In the genomic region with DNA sequence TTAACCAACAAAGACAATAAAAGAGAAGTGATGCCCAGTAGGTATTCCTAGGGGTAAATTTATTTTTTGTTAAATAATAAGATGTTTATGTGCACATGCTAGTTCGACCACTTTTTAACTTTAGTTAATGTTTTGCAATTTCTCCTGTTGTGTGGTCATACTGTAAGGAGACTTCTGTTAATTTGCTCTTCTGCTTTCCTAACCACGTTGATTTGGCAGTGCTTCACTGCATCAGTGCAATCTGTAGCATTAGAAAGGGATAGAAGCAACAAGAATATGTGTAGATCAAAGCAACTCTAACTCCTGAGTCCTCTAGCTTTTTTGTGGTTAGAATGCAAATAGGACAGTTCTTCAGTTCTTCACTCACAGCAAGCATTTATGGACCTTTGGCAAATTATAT, we compare ENCODE assay signal across 31 cellular contexts. TPM values are rescaled to one million over a fixed set of nuclear protein-coding genes. Genes with fewer than 3 reads are reported as not detected.
DNase-seq lines count a peak whose midpoint lies in the region; ATAC-seq and TF ChIP-seq lines count a peak whose summit lies in the region.
"Had no signal": no experiment of that assay in that cellular context is flagged by ENCODE, and none has a peak within 500 bp of the region (broad histone marks: within the 10 kb centered on the region; RNA-seq: fewer than 3 reads in every experiment).

No MANE protein-coding gene starts in this region.

- no peak for ATAC-seq in activated CD8-positive, alpha-beta T cell treated with anti-CD3 and anti-CD28 coated beads for 36 hours
- ATAC-seq: activated CD4-positive, alpha-beta T cell treated with anti-CD3 and anti-CD28 coated beads for 36 hours; activated naive CD4-positive, alpha-beta T cell treated with anti-CD3 and anti-CD28 coated beads, Interleukin-2, amount 50 U/mL, for 72 hours; activated T-helper 17 cell treated with anti-CD3 and anti-CD28 coated beads, Interleukin-2, amount 50 U/mL, for 72 hours; heart left ventricle; naive thymus-derived CD8-positive, alpha-beta T cell; right lobe of liver had no signal

- H3K4me3 ChIP-seq in NB4 (ENCODE audit: low read depth, low read length) (peak overlapping the region; percentile 55), neutrophil (ENCODE audit: low read depth in 1 of 2, low read length in 1 of 2) (peak overlapping the region; percentile 41 to 42), brain microvascular endothelial cell (ENCODE audit: low read depth, low read length) (no peak overlapping the region)
- H3K4me3 ChIP-seq: dorsolateral prefrontal cortex, esophagus muscularis mucosa, lung, prostate gland, right lobe of liver, spleen, thoracic aorta had no signal

- intact Hi-C loops in activated CD8-positive, alpha-beta T cell treated with anti-CD3 and anti-CD28 coated beads for 36 hours (cut with micrococcal nuclease) = no loop called here

- no peaks in the 10 kb centered on the region for H3K9me3 Mint-ChIP-seq in T-helper 2 cell treated with Interferon-gamma antibody and Interleukin-4, amounts not matched to agents 5 μg/mL and 100 μg/mL, for 36 hours
- H3K9me3 Mint-ChIP-seq in activated CD8-positive, alpha-beta T cell treated with anti-CD3 and anti-CD28 coated beads for 36 hours = no peaks in the 10 kb centered on the region
- H3K9me3 Mint-ChIP-seq: activated naive CD4-positive, alpha-beta T cell treated with anti-CD3 and anti-CD28 coated beads, Interleukin-2, amount 50 U/mL, for 72 hours; activated T-helper 17 cell treated with anti-CD3 and anti-CD28 coated beads, Interleukin-2, amount 50 U/mL, for 72 hours; naive thymus-derived CD8-positive, alpha-beta T cell; stimulated activated naive CD8-positive, alpha-beta T cell treated with anti-CD3 and anti-CD28 coated beads, Interleukin-15, Interleukin-2, amounts not matched to agents 100 ng/mL and 50 ng/mL, for 24 hours; T-helper 1 cell treated with Interleukin-12 subunit alpha and Interleukin-12 subunit beta and Interleukin-4 antibody, amounts not matched to agents 30 μg/mL and 1 μg/mL, for 36 hours had no signal

- CTCF ChIA-PET in activated CD8-positive, alpha-beta T cell treated with anti-CD3 and anti-CD28 coated beads for 36 hours (lab: Charles Lee) = interaction anchor here (0.6 kb wide), 1 partner anchor 196 kb away, joined by 3 read pairs; no protein-coding TSS in a partner anchor

- peak overlapping the region; percentile 79 for H3K27ac ChIP-seq in neutrophil
- no peak overlapping the region for H3K27ac ChIP-seq in brain microvascular endothelial cell
- H3K27ac ChIP-seq: 22Rv1, dorsolateral prefrontal cortex, esophagus muscularis mucosa, heart left ventricle, prostate gland, right lobe of liver, thoracic aorta had no signal

- no peaks in the 10 kb centered on the region for H3K27me3 Mint-ChIP-seq in T-helper 2 cell treated with Interferon-gamma antibody and Interleukin-4, amounts not matched to agents 5 μg/mL and 100 μg/mL, for 36 hours (ENCODE audit: low read depth)
- H3K27me3 Mint-ChIP-seq in activated CD8-positive, alpha-beta T cell treated with anti-CD3 and anti-CD28 coated beads for 36 hours = no peaks in the 10 kb centered on the region
- H3K27me3 Mint-ChIP-seq: activated CD4-positive, alpha-beta T cell treated with anti-CD3 and anti-CD28 coated beads for 36 hours; activated T-helper 17 cell treated with anti-CD3 and anti-CD28 coated beads, Interleukin-2, amount 50 U/mL, for 72 hours; CD4-positive, CD25-positive, alpha-beta regulatory T cell; naive thymus-derived CD8-positive, alpha-beta T cell; stimulated activated naive CD8-positive, alpha-beta T cell treated with anti-CD3 and anti-CD28 coated beads, Interleukin-15, Interleukin-2, amounts not matched to agents 100 ng/mL and 50 ng/mL, for 24 hours had no signal

- no peak for DNase-seq in T-helper 2 cell treated with Interferon-gamma antibody and Interleukin-4, amounts not matched to agents 5 μg/mL and 100 μg/mL, for 36 hours (ENCODE audit: low spot score)
- DNase-seq in T-helper 2 cell (no peak), NB4 (ENCODE audit: low read depth) (peak; percentile 95), SKM-1 treated with dmso at 0.1 percent for 144 hours (lab: John Stamatoyannopoulos, UW; ENCODE audit: unreplicated experiment) (peak; percentile 94), brain microvascular endothelial cell (no peak)
- no peak for DNase-seq in activated CD8-positive, alpha-beta T cell treated with anti-CD3 and anti-CD28 coated beads for 36 hours
- DNase-seq in activated CD4-positive, CD25-positive, alpha-beta regulatory T cell treated with anti-CD3 and anti-CD28 coated beads, Interleukin-2, amount 50 U/mL, for 72 hours = no peak
- DNase-seq: activated CD4-positive, alpha-beta T cell treated with anti-CD3 and anti-CD28 coated beads for 36 hours; amygdala; CD4-positive, CD25-positive, alpha-beta regulatory T cell; dorsolateral prefrontal cortex; foreskin fibroblast; heart left ventricle; naive thymus-derived CD8-positive, alpha-beta T cell; NCI-H1105 treated with DMSO at 0.1 percent for 48 hours; NCI-H187 treated with DMSO at 0.1 percent for 48 hours; NCI-H524; nucleus accumbens; right lobe of liver; spleen; stimulated activated CD4-positive, alpha-beta T cell treated with anti-CD3 and anti-CD28 coated beads, Interleukin-2, amount 100 ng/mL, for 24 hours had no signal

- no peaks in the 10 kb centered on the region for H3K9me3 ChIP-seq in neutrophil
- H3K9me3 ChIP-seq: esophagus muscularis mucosa, heart left ventricle, prostate gland, right lobe of liver, spleen, thoracic aorta had no signal

- peaks cover 69% of the 10 kb centered on the region for H3K36me3 Mint-ChIP-seq in T-helper 2 cell treated with Interferon-gamma antibody and Interleukin-4, amounts not matched to agents 5 μg/mL and 100 μg/mL, for 36 hours (ENCODE audit: low read depth)
- H3K36me3 Mint-ChIP-seq in activated CD8-positive, alpha-beta T cell treated with anti-CD3 and anti-CD28 coated beads for 36 hours (ENCODE audit: low read depth) = peaks cover 76% of the 10 kb centered on the region

- no peak for TF ChIP-seq POLR2A in NB4 (IDR thresholded peaks at IDR 0.05; ENCODE audit: extremely low read depth, insufficient read length)

- H3K4me1 ChIP-seq in neutrophil (ENCODE audit: control insufficient read depth in 1 of 2, insufficient read depth in 1 of 2, low read depth in 1 of 2, low read length in 1 of 2) = peaks cover 79 to 90% of the 10 kb centered on the region in 2 experiments
- H3K4me1 ChIP-seq: esophagus muscularis mucosa, prostate gland, right lobe of liver had no signal

- H3K27ac Mint-ChIP-seq in T-helper 2 cell treated with Interferon-gamma antibody and Interleukin-4, amounts not matched to agents 5 μg/mL and 100 μg/mL, for 36 hours = peak overlapping the region; percentile 28
- no peak overlapping the region for H3K27ac Mint-ChIP-seq in activated CD8-positive, alpha-beta T cell treated with anti-CD3 and anti-CD28 coated beads for 36 hours
- H3K27ac Mint-ChIP-seq: activated CD4-positive, alpha-beta T cell treated with anti-CD3 and anti-CD28 coated beads for 36 hours; stimulated activated naive CD8-positive, alpha-beta T cell treated with anti-CD3 and anti-CD28 coated beads, Interleukin-15, Interleukin-2, amounts not matched to agents 100 ng/mL and 50 ng/mL, for 24 hours had no signal

- no peak for TF ChIP-seq CTCF in NB4 (IDR thresholded peaks at IDR 0.05; ENCODE audit: low read depth, low read length)
- TF ChIP-seq CTCF in neutrophil (IDR thresholded peaks at IDR 0.05) = no peak
- TF ChIP-seq CTCF in brain microvascular endothelial cell (IDR thresholded peaks at IDR 0.05; ENCODE audit: low read depth, low read length, missing control alignments) = no peak
- no peak for TF ChIP-seq CTCF in activated CD8-positive, alpha-beta T cell treated with anti-CD3 and anti-CD28 coated beads for 36 hours (IDR thresholded peaks at IDR 0.05)

- no peak overlapping the region for H3K4me3 Mint-ChIP-seq in T-helper 2 cell treated with Interferon-gamma antibody and Interleukin-4, amounts not matched to agents 5 μg/mL and 100 μg/mL, for 36 hours
- H3K4me3 Mint-ChIP-seq in activated CD8-positive, alpha-beta T cell treated with anti-CD3 and anti-CD28 coated beads for 36 hours = no peak overlapping the region
- H3K4me3 Mint-ChIP-seq: activated CD4-positive, alpha-beta T cell treated with anti-CD3 and anti-CD28 coated beads for 36 hours; activated T-helper 17 cell treated with anti-CD3 and anti-CD28 coated beads, Interleukin-2, amount 50 U/mL, for 72 hours; stimulated activated naive CD8-positive, alpha-beta T cell treated with anti-CD3 and anti-CD28 coated beads, Interleukin-15, Interleukin-2, amounts not matched to agents 100 ng/mL and 50 ng/mL, for 24 hours; T-helper 1 cell treated with Interleukin-12 subunit alpha and Interleukin-12 subunit beta and Interleukin-4 antibody, amounts not matched to agents 30 μg/mL and 1 μg/mL, for 36 hours had no signal

- POLR2A ChIA-PET in activated CD8-positive, alpha-beta T cell treated with anti-CD3 and anti-CD28 coated beads for 36 hours (lab: Charles Lee) = interaction anchor here (3.9 kb wide), 1 partner anchor 12 kb away, joined by 27 read pairs; no protein-coding TSS in a partner anchor

- H3K36me3 ChIP-seq in neutrophil = peaks cover 2% of the 10 kb centered on the region
- H3K36me3 ChIP-seq in brain microvascular endothelial cell (replicated peaks) = no peaks in the 10 kb centered on the region
- H3K36me3 ChIP-seq: esophagus muscularis mucosa, heart left ventricle, prostate gland, right lobe of liver, thoracic aorta had no signal

- in situ Hi-C loops in brain microvascular endothelial cell (cut with HindIII; ENCODE audit: low pct_ligation_motif_present, low sequenced_read_pairs) = no loop called here

- H3K27me3 ChIP-seq in neutrophil (no peaks in the 10 kb centered on the region), brain microvascular endothelial cell (replicated peaks) (no peaks in the 10 kb centered on the region)
- H3K27me3 ChIP-seq: heart left ventricle, right lobe of liver, spleen had no signal

- H3K4me1 Mint-ChIP-seq in T-helper 2 cell treated with Interferon-gamma antibody and Interleukin-4, amounts not matched to agents 5 μg/mL and 100 μg/mL, for 36 hours (ENCODE audit: low read depth) = peaks cover 52% of the 10 kb centered on the region
- peaks cover 32% of the 10 kb centered on the region for H3K4me1 Mint-ChIP-seq in activated CD8-positive, alpha-beta T cell treated with anti-CD3 and anti-CD28 coated beads for 36 hours (ENCODE audit: low read depth)

RNA-seq across cellular contexts. Expression of a gene that starts 13.9 kb away (rescaled TPM):
- total RNA-seq in activated CD8-positive, alpha-beta T cell treated with anti-CD3 and anti-CD28 coated beads for 36 hours = 10 to 100 TPM; 50.9 to 53.6 TPM
- total RNA-seq: thoracic aorta had no signal

Comparison
In these comparisons a context has a peak if more than half of its experiments do, and no peak if none do; other contexts are left out.
1. DNase-seq: peak in NB4 (single experiment) and SKM-1 treated with dmso at 0.1 percent for 144 hours (single experiment); none in T-helper 2 cell treated with Interferon-gamma antibody and Interleukin-4, amounts not matched to agents 5 μg/mL and 100 μg/mL, for 36 hours (single experiment), T-helper 2 cell (0 of 5), brain microvascular endothelial cell (single experiment), activated CD8-positive, alpha-beta T cell treated with anti-CD3 and anti-CD28 coated beads for 36 hours (single experiment) and activated CD4-positive, CD25-positive, alpha-beta regulatory T cell treated with anti-CD3 and anti-CD28 coated beads, Interleukin-2, amount 50 U/mL, for 72 hours (single experiment).